Comparison of ENCODE assay signal across 7 cellular contexts in the genomic region with DNA sequence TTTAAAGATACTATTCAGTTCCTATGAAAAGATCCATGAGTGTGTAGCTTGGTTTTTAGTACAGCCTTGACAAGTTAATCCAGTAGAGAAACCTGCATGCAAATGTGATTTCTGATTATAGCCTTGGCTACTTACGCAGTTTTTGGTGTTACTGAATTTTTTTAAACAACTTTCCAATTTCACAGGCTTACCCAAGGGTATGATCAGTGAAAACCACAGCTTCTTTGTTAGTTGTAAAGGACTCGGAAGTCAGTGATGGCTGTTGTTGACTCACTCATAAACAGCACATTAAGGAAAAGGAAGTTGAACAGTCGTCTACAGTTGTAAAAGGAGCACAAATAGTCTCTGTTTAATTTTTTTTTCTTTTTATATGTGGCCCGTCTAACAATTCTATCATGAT.
A peak's percentile ranks its signal among the peaks of the same experiment; 100 is the strongest.
DNase-seq lines count a peak whose midpoint lies in the region; ATAC-seq and TF ChIP-seq lines count a peak whose summit lies in the region.
"Not testable (repeated sequence)": the region's sequence is repeated elsewhere in the genome, so short reads cannot be mapped to it uniquely, and the experiment has no call there.

No MANE protein-coding gene starts in this region.

- intact Hi-C loops in mucosa of descending colon (cut with DNase I, micrococcal nuclease) = not testable (repeated sequence)

- H3K4me2 ChIP-seq in DND-41 (ENCODE audit: insufficient read depth, low read length) = not testable (repeated sequence)

- H3K79me2 ChIP-seq in DND-41 (ENCODE audit: insufficient read depth, low read length) = not testable (repeated sequence)

- TF ChIP-seq CTCF in DND-41 (IDR thresholded peaks at IDR 0.05; ENCODE audit: borderline replicate concordance, extremely low read depth, low read length, poor library complexity, severe bottlenecking); astrocyte of the spinal cord (IDR thresholded peaks at IDR 0.05; ENCODE audit: low read depth, low read length); mucosa of descending colon (IDR thresholded peaks at IDR 0.05): not testable (repeated sequence)

- not testable (repeated sequence) for H3K9ac ChIP-seq in DND-41 (ENCODE audit: low read depth, low read length)

- in situ Hi-C loops in astrocyte of the spinal cord (cut with HindIII; ENCODE audit: low sequenced_read_pairs) = not testable (repeated sequence)

- H3K4me3 ChIP-seq in DND-41 (ENCODE audit: low read depth in 1 of 2, low read length in 2 of 2); astrocyte of the spinal cord (ENCODE audit: low read depth, low read length); mucosa of descending colon: not testable (repeated sequence)

- DNase-seq in DND-41, mucosa of descending colon: not testable (repeated sequence)
- DNase-seq in MV-4-11 (lab: John Stamatoyannopoulos, UW) (peak; percentile 83), RPMI7951 (ENCODE audit: low read depth) (peak; percentile 49), astrocyte of the spinal cord (ENCODE audit: low read depth, low spot score) (peak; percentile 34), fibroblast of peridontal ligament (ENCODE audit: extremely low read depth) (peak; percentile 26)

- not testable (repeated sequence) for H3K9me3 ChIP-seq in DND-41 (ENCODE audit: insufficient read depth, low read length, severe bottlenecking); mucosa of descending colon

- not testable (repeated sequence) for H3K27ac ChIP-seq in DND-41 (ENCODE audit: low read length)

- not testable (repeated sequence) for H4K20me1 ChIP-seq in DND-41 (ENCODE audit: insufficient read depth, low read length)

- H3K36me3 ChIP-seq in DND-41 (ENCODE audit: insufficient read depth, low read length); mucosa of descending colon (ENCODE audit: low read depth): not testable (repeated sequence)

- H3K4me1 ChIP-seq in DND-41 (ENCODE audit: insufficient read depth, low read length); mucosa of descending colon (ENCODE audit: low read depth): not testable (repeated sequence)

- not testable (repeated sequence) for H3K27me3 ChIP-seq in DND-41 (ENCODE audit: insufficient read depth, low read length, poor library complexity)

- 0 out of 3 replicates have a peak, but pooled peaks have one; percentile 56 for ATAC-seq in DND-41 (ENCODE audit: insufficient read depth, low read depth)
- ATAC-seq in HG02759 (IDR thresholded peaks at IDR 0.05; ENCODE audit: unreplicated experiment) = peak; percentile 38
- peak; percentile 61 for ATAC-seq in mucosa of descending colon

- H2AFZ ChIP-seq in DND-41 (ENCODE audit: low read depth, low read length) = not testable (repeated sequence)
